Comparison of ENCODE assay signal across 9 cellular contexts in genomic region chr20:3681931-3682820, GRCh38. TPM values are rescaled to one million over a fixed set of nuclear protein-coding genes. Genes with fewer than 3 reads are reported as not detected.
DNase-seq lines count a peak whose midpoint lies in the region; ATAC-seq and TF ChIP-seq lines count a peak whose summit lies in the region.
"Had no signal": no experiment of that assay in that cellular context is flagged by ENCODE, and none has a peak within 500 bp of the region (broad histone marks: within the 10 kb centered on the region; RNA-seq: fewer than 3 reads in every experiment).

ADAM33 (minus strand) TSS chr20:3682010; CDS start chr20:3682004, 6 bp downstream.

- intact Hi-C loops in ascending aorta (cut with DNase I) (loop anchor here (5.0 to 10.0 kb wide), 4 partner anchors 165 to 403 kb away; partner anchors contain the start of genes ATRN, MAVS and RNF24), posterior vena cava (cut with DNase I) (loop anchor here in 1 of 2 donors (5.0 kb wide), 1 partner anchor 895 kb away; no protein-coding TSS in a partner anchor)

- H3K4me1 ChIP-seq in ascending aorta (peaks cover 18 to 39% of the 10 kb centered on the region in 2 donors), right atrium auricular region (peaks cover 0 to 48% of the 10 kb centered on the region in 2 donors)

- peaks cover 4% of the 10 kb centered on the region; the same call in 1 of the 2 replicates for H3K36me3 ChIP-seq in BJ (ENCODE audit: control insufficient read depth, insufficient read depth, low read length)
- H3K36me3 ChIP-seq in ascending aorta, result no peaks in the 10 kb centered on the region
- no peaks in the 10 kb centered on the region for H3K36me3 ChIP-seq in right atrium auricular region

- H3K27ac ChIP-seq in ascending aorta, result peak within 1 kb of the TSS; percentile 90 to 94
- peak within 1 kb of the TSS; percentile 78 to 85 for H3K27ac ChIP-seq in right atrium auricular region

- DNase-seq in BJ (ENCODE audit: low read depth), result no peak
- peak in 1 of 2 donors; percentile 79 for DNase-seq in ascending aorta (ENCODE audit: low spot score in 2 of 2)
- no peak for DNase-seq in right atrium auricular region (ENCODE audit: low spot score)
- no peak for DNase-seq in posterior vena cava (ENCODE audit: low spot score)
- no peak for DNase-seq in foreskin melanocyte
- no peak for DNase-seq in SIG-M5 (lab: John Stamatoyannopoulos, UW)
- DNase-seq: MV-4-11 had no signal

- H3K27me3 ChIP-seq in BJ (ENCODE audit: control insufficient read depth, insufficient read depth, low read length) (no peaks in the 10 kb centered on the region), ascending aorta (no peaks in the 10 kb centered on the region), right atrium auricular region (peaks cover 0 to 3% of the 10 kb centered on the region in 2 donors)

- POLR2A ChIA-PET in BJ (lab: Charles Lee), result interaction anchor here (0.6 kb wide), 2 partner anchors 14 to 17 kb away, joined by 3 to 4 read pairs; no protein-coding TSS in a partner anchor

- CTCF ChIA-PET in BJ (lab: Yijun Ruan, JAX), result interaction anchor here (1.0 to 15.3 kb wide), 3 partner anchors 13 to 136 kb away, joined by 3 to 331 read pairs (median 3); partner anchors contain the start of gene SIGLEC1

- peak within 1 kb of the TSS; percentile 85 for H3K4me3 ChIP-seq in BJ (ENCODE audit: low read depth, low read length)
- H3K4me3 ChIP-seq in ascending aorta, result peak within 1 kb of the TSS; percentile 85 to 88
- H3K4me3 ChIP-seq in right atrium auricular region, result peak within 1 kb of the TSS; percentile 48 to 61

- TF ChIP-seq CTCF in BJ (IDR thresholded peaks at IDR 0.05; ENCODE audit: insufficient read depth, low read depth, low read length) (no peak), ascending aorta (IDR thresholded peaks at IDR 0.05) (no peak), right atrium auricular region (IDR thresholded peaks at IDR 0.05) (no peak)

- ATAC-seq in HG03565 (IDR thresholded peaks at IDR 0.05; ENCODE audit: unreplicated experiment) (no peak), GM21619 (IDR thresholded peaks at IDR 0.05; ENCODE audit: unreplicated experiment) (no peak)

- H3K9me3 ChIP-seq in ascending aorta, result no peaks in the 10 kb centered on the region
- no peaks in the 10 kb centered on the region for H3K9me3 ChIP-seq in right atrium auricular region

RNA-seq across cellular contexts. Expression of gene ADAM33, which starts in this region (rescaled TPM):
- polyA plus RNA-seq in BJ (2011; rRNA removed), result 53.8 and 82.6 TPM in 2 replicates
- polyA minus RNA-seq in BJ (2011; rRNA and poly(A)+ RNA removed), result 33.3 and 46.8 TPM in 2 replicates
- 234 TPM for total RNA-seq in ascending aorta
- 10 to 100 TPM in 1 of 2 donors, 1 to 10 TPM in 1; 9.7 to 13.8 TPM for total RNA-seq in right atrium auricular region
- total RNA-seq in posterior vena cava, result 10 to 100 TPM; 52.0 to 70.3 TPM
